ENCODE assay signal across 21 cellular contexts in the genomic region with DNA sequence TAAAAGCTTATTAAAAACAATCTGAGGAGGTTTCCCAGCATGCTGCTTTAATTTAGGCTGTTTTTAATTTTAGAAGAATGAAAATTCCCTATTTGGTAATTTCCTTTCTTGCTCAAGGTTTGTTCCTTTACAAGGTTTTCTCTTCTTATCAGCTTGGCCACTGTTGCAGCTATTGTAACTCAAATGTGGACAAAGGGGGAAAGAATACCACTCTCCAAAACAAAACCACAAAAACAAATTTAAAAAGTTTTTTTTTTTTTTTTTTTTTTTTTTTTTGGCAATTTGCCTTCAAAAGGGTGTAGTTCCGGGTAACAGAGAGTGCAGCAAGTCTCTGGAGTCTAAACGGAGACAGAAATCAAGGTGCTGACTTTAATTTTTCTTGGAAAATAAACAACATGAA.
"Had no signal": no experiment of that assay in that cellular context is flagged by ENCODE, and none has a peak within 500 bp of the region (broad histone marks: within the 10 kb centered on the region; RNA-seq: fewer than 3 reads in every experiment).

No MANE protein-coding gene starts in this region.

- ATAC-seq: left lung, natural killer cell, psoas muscle, T-cell, WTC11 had no signal

- H3K27me3 ChIP-seq: esophagus muscularis mucosa, left lung, pancreas, sigmoid colon, upper lobe of left lung had no signal

- H3K36me3 ChIP-seq: esophagus muscularis mucosa, left lung, pancreas, sigmoid colon, upper lobe of left lung had no signal

- H3K4me2 ChIP-seq: smooth muscle cell had no signal

- H3K4me3 ChIP-seq: esophagus muscularis mucosa, left lung, pancreas, psoas muscle, sigmoid colon, smooth muscle cell, upper lobe of left lung had no signal

- DNase-seq: activated gamma-delta T cell treated with Interleukin-2 at 50 U/mL for 16 hours; activated T-cell treated with anti-CD3 and anti-CD28 coated beads, Interleukin-2, amount 50 U/mL, for 1 hour; aorta; central memory CD4-positive, alpha-beta T cell; dermis blood vessel endothelial cell; effector CD8-positive, alpha-beta T cell; hippocampal formation; kidney glomerular epithelial cell; left lung; mammary epithelial cell; natural killer cell; pancreas; psoas muscle; sigmoid colon; stimulated activated CD4-positive, alpha-beta T cell treated with anti-CD3 and anti-CD28 coated beads, Interleukin-2, amount 100 ng/mL, for 48 hours; stimulated activated naive CD4-positive, alpha-beta T cell; T-cell; upper lobe of left lung had no signal

- H3K4me1 ChIP-seq: left lung, psoas muscle, sigmoid colon had no signal

- H3K9me3 ChIP-seq: esophagus muscularis mucosa, pancreas, psoas muscle, sigmoid colon, upper lobe of left lung had no signal

- H3K27ac ChIP-seq: esophagus muscularis mucosa, left lung, pancreas, sigmoid colon had no signal
